ENCODE assay signal across 34 cellular contexts in the genomic region with DNA sequence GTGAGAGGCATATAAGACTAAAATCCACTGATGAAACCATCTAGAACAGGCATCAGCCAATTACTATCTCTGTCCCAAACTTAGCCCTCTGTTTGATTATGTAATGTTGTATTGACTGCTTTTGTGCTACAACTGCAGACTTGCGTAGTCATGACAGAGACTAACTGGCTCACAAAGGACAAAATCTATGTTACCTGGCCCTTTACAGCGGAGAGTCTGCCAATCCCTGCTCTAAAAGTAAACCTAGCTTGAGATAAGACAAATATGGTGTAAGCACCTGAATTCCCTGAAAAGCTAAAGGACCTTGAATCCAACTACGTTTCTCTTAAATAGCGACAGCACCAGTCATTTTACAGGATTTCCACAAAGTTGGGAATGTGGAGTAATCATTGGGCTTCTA.
DNase-seq lines count a peak whose midpoint lies in the region; ATAC-seq, FAIRE-seq and TF ChIP-seq lines count a peak whose summit lies in the region.
"Had no signal": no experiment of that assay in that cellular context is flagged by ENCODE, and none has a peak within 500 bp of the region (broad histone marks: within the 10 kb centered on the region; RNA-seq: fewer than 3 reads in every experiment).

No MANE protein-coding gene starts in this region.

- no peak for TF ChIP-seq EP300 in HepG2 (IDR thresholded peaks at IDR 0.05; ENCODE audit: low read depth in 2 of 2, low read length in 2 of 2)
- TF ChIP-seq EP300 in HepG2 (CRISPR knock-in tag; IDR thresholded peaks at IDR 0.05; ENCODE audit: borderline replicate concordance) = no peak

- POLR2A ChIA-PET in HepG2 (lab: Yijun Ruan, JAX) = no interaction called here

- no peak overlapping the region for H3K27ac ChIP-seq in liver (ENCODE audit: low read depth in 1 of 2, low read length in 2 of 2)
- H3K27ac ChIP-seq in HepG2 (ENCODE audit: extremely low read length, insufficient read depth, low read length) = no peak overlapping the region
- peak overlapping the region; percentile 3 for H3K27ac ChIP-seq in caudate nucleus (ENCODE audit: low read depth, low read length)
- H3K27ac ChIP-seq in right lobe of liver = peak overlapping the region in 1 of 3 donors; percentile 48
- H3K27ac ChIP-seq: 22Rv1; A549; BLaER1; BLaER1 treated with 17β-estradiol and CSF1 and Interleukin-3, amounts not matched to agents 10 nM and 100 nM; C4-2B had no signal

- no peaks in the 10 kb centered on the region for H3K79me2 ChIP-seq in HepG2 (ENCODE audit: insufficient read depth, low read length)

- no peaks in the 10 kb centered on the region for H3K4me1 ChIP-seq in liver (ENCODE audit: control insufficient read depth in 4 of 4, insufficient read depth in 4 of 4, low read length in 3 of 4)
- H3K4me1 ChIP-seq in HepG2 (ENCODE audit: insufficient read depth, low read length) = no peaks in the 10 kb centered on the region
- no peaks in the 10 kb centered on the region for H3K4me1 ChIP-seq in right lobe of liver
- H3K4me1 ChIP-seq: A549; BE2C; BLaER1; BLaER1 treated with 17β-estradiol and CSF1 and Interleukin-3, amounts not matched to agents 10 nM and 100 nM; Caco-2 had no signal

- TF ChIP-seq CTCF in liver (IDR thresholded peaks at IDR 0.05; ENCODE audit: low read depth, low read length, missing input control) (no peak), HepG2 (CRISPR knock-in tag; IDR thresholded peaks at IDR 0.05) (no peak), right lobe of liver (IDR thresholded peaks at IDR 0.05) (no peak)

- FAIRE-seq in HepG2 (lab: Jason Lieb, UNC) = no peak
- FAIRE-seq: A204.1, A549, D721Med had no signal

- in situ Hi-C loops in HepG2 (cut with HindIII; ENCODE audit: extremely low pct_ligation_motif_present, low pct_unique_long_range_greater_than_20kb) = no loop called here

- H3K27me3 ChIP-seq in liver (ENCODE audit: control insufficient read depth in 4 of 4, insufficient read depth in 4 of 4, low read length in 3 of 4) (peaks cover 0 to 4% (median 0%) of the 10 kb centered on the region in 4 donors), HepG2 (ENCODE audit: control insufficient read depth in 1 of 2, insufficient read depth in 2 of 2, low read length in 2 of 2) (no peaks in the 10 kb centered on the region), right lobe of liver (no peaks in the 10 kb centered on the region)
- H3K27me3 ChIP-seq: BE2C; BLaER1; BLaER1 treated with 17β-estradiol and CSF1 and Interleukin-3, amounts not matched to agents 10 nM and 100 nM had no signal

- DNase-seq in HepG2 (ENCODE audit: low spot score) (no peak), caudate nucleus (lab: John Stamatoyannopoulos, UW) (no peak), left lobe of liver (ENCODE audit: low spot score) (peak; percentile 44), right lobe of liver (peak in 1 of 3 donors; percentile 46), epidermal melanocyte (ENCODE audit: insufficient read length, low spot score) (no peak)
- no peak for DNase-seq in effector CD4-positive, alpha-beta T cell
- DNase-seq: 8988T; ACHN; AML-193; BE2C; C1 segment of cervical spinal cord; Caco-2; Calu3; CD4-positive, alpha-beta memory T cell; CD4-positive, alpha-beta T cell; CD4-positive, CD25-positive, alpha-beta regulatory T cell; CD8-positive, alpha-beta memory T cell; CD8-positive, alpha-beta T cell; COR-L47; DMS 273 treated with DMSO at 0.1 percent for 48 hours; DMS153; DMS79; DMS79 treated with DMSO at 0.1 percent for 48 hours; DND-41; EL had no signal

- H2AFZ ChIP-seq in HepG2 (ENCODE audit: low read length) = no peak overlapping the region

- H3K4me3 ChIP-seq in liver (ENCODE audit: low read depth in 1 of 3, low read length in 3 of 3) (no peak overlapping the region), HepG2 (replicated peaks in 1 of 3; ENCODE audit: insufficient read depth in 1 of 3, low read depth in 2 of 3, low read length in 3 of 3) (no peak overlapping the region), right lobe of liver (no peak overlapping the region)
- H3K4me3 ChIP-seq: A549; BLaER1; BLaER1 treated with 17β-estradiol and CSF1 and Interleukin-3, amounts not matched to agents 10 nM and 100 nM had no signal

- no peak overlapping the region for H3K4me2 ChIP-seq in HepG2 (ENCODE audit: low read depth, low read length)
- H3K4me2 ChIP-seq: A549; BLaER1; BLaER1 treated with 17β-estradiol and CSF1 and Interleukin-3, amounts not matched to agents 10 nM and 100 nM had no signal

- 45% methylated on average over 4 of the region's 4 CpGs for WGBS in liver
- 25% methylated on average over 4 of the region's 4 CpGs for WGBS in HepG2 (ENCODE audit: low lambda C conversion rate)
- 30% methylated on average over 4 of the region's 4 CpGs for WGBS in right lobe of liver (ENCODE audit: insufficient coverage, low coverage, low lambda C conversion rate, missing lambda C conversion rate)

- H3K9me3 ChIP-seq in liver (ENCODE audit: control insufficient read depth in 4 of 4, low read length in 3 of 4) (no peaks in the 10 kb centered on the region), HepG2 (ENCODE audit: low read length) (peaks cover 83% of the 10 kb centered on the region), right lobe of liver (no peaks in the 10 kb centered on the region)
- H3K9me3 ChIP-seq: BE2C, Caco-2 had no signal

- TF ChIP-seq POLR2A in HepG2 (IDR thresholded peaks at IDR 0.05; ENCODE audit: insufficient read depth in 1 of 2, low read depth in 2 of 2, low read length in 2 of 2) (no peak), right lobe of liver (IDR thresholded peaks at IDR 0.05) (no peak)

- H3K9ac ChIP-seq in liver (ENCODE audit: low read depth in 1 of 2, low read length in 2 of 2) (no peak overlapping the region), HepG2 (ENCODE audit: insufficient read depth, low read depth, low read length) (no peak overlapping the region)
- H3K9ac ChIP-seq: BLaER1; BLaER1 treated with 17β-estradiol and CSF1 and Interleukin-3, amounts not matched to agents 10 nM and 100 nM had no signal

- TF ChIP-seq RAD21 in liver (IDR thresholded peaks at IDR 0.05) (no peak), HepG2 (CRISPR knock-in tag; IDR thresholded peaks at IDR 0.05) (no peak)

- H3K36me3 ChIP-seq in liver (ENCODE audit: control insufficient read depth in 4 of 4, insufficient read depth in 3 of 4, low read depth in 1 of 4, low read length in 3 of 4) (no peaks in the 10 kb centered on the region), HepG2 (replicated peaks in 1 of 2; ENCODE audit: control insufficient read depth in 1 of 2, insufficient read depth in 2 of 2, low read length in 2 of 2) (no peaks in the 10 kb centered on the region), right lobe of liver (no peaks in the 10 kb centered on the region)
- H3K36me3 ChIP-seq: BE2C; BLaER1; BLaER1 treated with 17β-estradiol and CSF1 and Interleukin-3, amounts not matched to agents 10 nM and 100 nM had no signal

- CTCF ChIA-PET in HepG2 (lab: Yijun Ruan, JAX; ENCODE audit: low intra/inter-chr PET ratio, low total read pairs) = no interaction called here

- no TSS peak for BruUV-seq in HepG2 (replicated peaks; lab: Mats Ljungman, UMichigan)

- ATAC-seq in HepG2 (no peak), left lobe of liver (peak; percentile 88), right lobe of liver (peak; percentile 21 to 97 (median 38)), HG02870 (IDR thresholded peaks at IDR 0.05; ENCODE audit: unreplicated experiment) (no peak)
- ATAC-seq: A549; CD8-positive, alpha-beta T cell had no signal

- no peaks in the 10 kb centered on the region for H4K20me1 ChIP-seq in HepG2 (ENCODE audit: insufficient read depth, low read length)
- H4K20me1 ChIP-seq: BLaER1; BLaER1 treated with 17β-estradiol and CSF1 and Interleukin-3, amounts not matched to agents 10 nM and 100 nM had no signal

- intact Hi-C loops in HepG2 (cut with micrococcal nuclease; ENCODE audit: unreplicated experiment) = no loop called here
- intact Hi-C loops in right lobe of liver (cut with DNase I) = no loop called here

TF ChIP-seq in liver, 16 proteins besides CTCF, POLR2A, EP300 and RAD21 (continues in another document):
- no peak for TF ChIP-seq GABPA (IDR thresholded peaks at IDR 0.05 in 1 of 2, conservative IDR thresholded peaks at IDR 0.05 in 1 of 2)
- TF ChIP-seq JUND (IDR thresholded peaks at IDR 0.05) = no peak
- no peak for TF ChIP-seq HNF4G (IDR thresholded peaks at IDR 0.05)

TF ChIP-seq in HepG2, 621 proteins besides CTCF, POLR2A, EP300 and RAD21 (continues in another document):
- TF ChIP-seq PCBP2 (optimal IDR thresholded peaks at IDR 0.05; ENCODE audit: low read depth, low read length, poor library complexity, severe bottlenecking) (no peak), ZNF337 (CRISPR knock-in tag; IDR thresholded peaks at IDR 0.05; ENCODE audit: borderline replicate concordance, low read depth) (no peak), ATF1 (CRISPR knock-in tag; IDR thresholded peaks at IDR 0.05) (no peak), CSRNP1 (CRISPR knock-in tag; IDR thresholded peaks at IDR 0.05) (no peak), ZFP62 (CRISPR knock-in tag; IDR thresholded peaks at IDR 0.05) (no peak), ZNF619 (CRISPR knock-in tag; IDR thresholded peaks at IDR 0.05) (no peak), NR2F6 (IDR thresholded peaks at IDR 0.05) (no peak), NR2F6 (CRISPR knock-in tag; IDR thresholded peaks at IDR 0.05) (no peak), CREB1 (IDR thresholded peaks at IDR 0.05) (no peak), CREB1 (CRISPR knock-in tag; IDR thresholded peaks at IDR 0.05) (no peak), TBX2 (CRISPR knock-in tag; IDR thresholded peaks at IDR 0.05; ENCODE audit: borderline replicate concordance) (no peak), NFRKB (IDR thresholded peaks at IDR 0.05) (no peak), IRF1 (CRISPR knock-in tag; IDR thresholded peaks at IDR 0.05; ENCODE audit: low read depth) (no peak)

Comparison
In these comparisons a context has a peak if more than half of its experiments do, and no peak if none do; other contexts are left out.
1. ATAC-seq: peak in left lobe of liver (single experiment) and right lobe of liver (4 of 4); none in HepG2 (single experiment) and HG02870 (single experiment).